Comparison of ENCODE assay signal across 11 cellular contexts in the genomic region with DNA sequence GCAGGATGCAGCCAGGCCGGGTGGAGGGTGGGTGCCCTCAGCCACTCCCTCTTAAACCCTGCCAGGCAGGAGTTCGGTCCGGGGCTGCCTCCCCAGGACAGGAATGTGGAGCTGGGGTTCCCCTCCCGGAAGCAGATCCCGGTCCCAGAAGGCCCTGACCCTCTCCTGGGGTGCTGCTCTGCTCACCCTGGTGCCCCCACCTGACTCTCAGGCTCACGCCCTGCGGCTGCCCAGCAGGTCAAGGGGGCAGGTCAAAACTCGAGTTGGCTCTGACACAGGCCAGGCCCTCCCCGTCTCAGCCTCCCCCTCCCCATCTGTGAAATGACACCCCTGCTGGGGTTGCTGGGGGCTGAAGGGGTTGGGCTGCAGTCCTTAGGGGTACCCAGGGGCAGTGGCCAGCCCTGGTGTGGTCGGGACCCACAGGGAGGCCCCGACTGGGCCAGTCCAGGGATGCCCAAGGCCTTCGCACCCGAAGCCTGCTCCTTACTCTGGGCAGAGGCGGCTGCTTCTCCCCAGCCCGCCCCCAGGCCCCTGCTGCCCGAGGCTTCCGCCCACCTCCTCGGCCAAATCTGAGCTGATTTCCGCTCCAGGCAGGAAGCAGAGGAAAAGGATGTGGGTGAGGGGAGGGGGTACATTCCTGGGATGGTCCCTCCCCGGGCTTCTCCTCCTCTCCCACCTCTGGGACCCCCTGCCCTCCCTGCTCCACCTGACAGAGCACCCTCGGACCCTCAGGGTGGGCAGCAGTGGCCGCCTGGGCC. TPM values are rescaled to one million over a fixed set of nuclear protein-coding genes. Genes with fewer than 3 reads are reported as not detected.
DNase-seq lines count a peak whose midpoint lies in the region; ATAC-seq, FAIRE-seq and TF ChIP-seq lines count a peak whose summit lies in the region.
"Had no signal": no experiment of that assay in that cellular context is flagged by ENCODE, and none has a peak within 500 bp of the region (broad histone marks: within the 10 kb centered on the region; RNA-seq: fewer than 3 reads in every experiment).

No MANE protein-coding gene starts in this region.

- H3K9me3 ChIP-seq in kidney (ENCODE audit: control insufficient read depth in 1 of 2, low read length in 2 of 2), result no peaks in the 10 kb centered on the region
- no peaks in the 10 kb centered on the region for H3K9me3 ChIP-seq in stomach

- no peak for TF ChIP-seq CTCF in kidney (IDR thresholded peaks at IDR 0.05; ENCODE audit: borderline replicate concordance, extremely low read depth, insufficient read depth)
- TF ChIP-seq CTCF in stomach (IDR thresholded peaks at IDR 0.05), result no peak

- ATAC-seq in GM19395 (IDR thresholded peaks at IDR 0.05; ENCODE audit: unreplicated experiment), result no peak

- WGBS in adipose tissue, 3 donors, result 14 to 19% (median 18%) methylated on average over 17 to 22 of the region's 22 CpGs
- 17 to 37% (median 27%) methylated on average over 2 to 22 of the region's 22 CpGs for WGBS in stomach, 5 donors

- TF ChIP-seq EP300 in stomach (IDR thresholded peaks at IDR 0.05), result no peak

- peak; percentile 57 for DNase-seq in activated CD4-positive, alpha-beta T cell treated with anti-CD3 and anti-CD28 coated beads, Interleukin-2, amount 10 ng/mL, durations not matched to agents 24 days and 14 days
- DNase-seq in activated CD4-positive, alpha-beta T cell treated with anti-CD3 and anti-CD28 coated beads, Interleukin-2, amount 50 U/mL, for 4 hours, result no peak
- DNase-seq in kidney, result peak; percentile 75
- no peak for DNase-seq in stomach
- no peak for DNase-seq in erythroblast (lab: John Stamatoyannopoulos, UW)
- DNase-seq in amygdala (lab: John Stamatoyannopoulos, UW), result no peak

- H3K4me1 ChIP-seq in kidney (ENCODE audit: control insufficient read depth in 1 of 2, insufficient read depth in 1 of 2, low read depth in 1 of 2, low read length in 2 of 2) (peaks cover 11 to 21% of the 10 kb centered on the region in 2 donors), stomach (peaks cover 57 to 72% (median 64%) of the 10 kb centered on the region in 4 donors)

- no peaks in the 10 kb centered on the region for H3K27me3 Mint-ChIP-seq in activated CD4-positive, alpha-beta T cell treated with anti-CD3 and anti-CD28 coated beads, Interleukin-2, amount 10 ng/mL, durations not matched to agents 24 days and 14 days
- H3K27me3 Mint-ChIP-seq: IgD-negative memory B cell had no signal

- FAIRE-seq in kidney (lab: Jason Lieb, UNC), result no peak

- intact Hi-C loops in activated CD4-positive, alpha-beta T cell treated with anti-CD3 and anti-CD28 coated beads, Interleukin-2, amount 10 ng/mL, durations not matched to agents 24 days and 14 days (cut with micrococcal nuclease), result no loop called here
- intact Hi-C loops in kidney (cut with DNase I) (no loop called here), stomach (cut with DNase I; ENCODE audit: low total_unique reads) (loop anchor here (10.0 kb wide), 1 partner anchor 99 kb away; no protein-coding TSS in a partner anchor)

- H3K9ac ChIP-seq in kidney (ENCODE audit: low read length in 2 of 2), result peak overlapping the region in 1 of 2 donors; percentile 41

- TF ChIP-seq POLR2A in stomach (IDR thresholded peaks at IDR 0.05) (no peak), erythroblast (IDR thresholded peaks at IDR 0.05; ENCODE audit: low read length) (no peak)

- H3K4me3 Mint-ChIP-seq in activated CD4-positive, alpha-beta T cell treated with anti-CD3 and anti-CD28 coated beads, Interleukin-2, amount 10 ng/mL, durations not matched to agents 24 days and 14 days, result peak overlapping the region; percentile 32
- H3K4me3 Mint-ChIP-seq: T-helper 2 cell treated with Interferon-gamma antibody and Interleukin-4, amounts not matched to agents 5 μg/mL and 100 μg/mL, for 36 hours had no signal

- H3K27ac ChIP-seq in adipose tissue (ENCODE audit: low read depth, low read length) (peak overlapping the region; percentile 51), kidney (ENCODE audit: low read depth in 2 of 2, low read length in 2 of 2) (peak overlapping the region; percentile 78 to 85), stomach (peak overlapping the region; percentile 66 to 82 (median 72))

- no peaks in the 10 kb centered on the region for H3K9me3 Mint-ChIP-seq in activated CD4-positive, alpha-beta T cell treated with anti-CD3 and anti-CD28 coated beads, Interleukin-2, amount 10 ng/mL, durations not matched to agents 24 days and 14 days
- H3K9me3 Mint-ChIP-seq: IgD-negative memory B cell; T-helper 2 cell treated with Interferon-gamma antibody and Interleukin-4, amounts not matched to agents 5 μg/mL and 100 μg/mL, for 36 hours had no signal

- peaks cover 6% of the 10 kb centered on the region for H3K4me1 Mint-ChIP-seq in activated CD4-positive, alpha-beta T cell treated with anti-CD3 and anti-CD28 coated beads, Interleukin-2, amount 10 ng/mL, durations not matched to agents 24 days and 14 days

- H3K27ac Mint-ChIP-seq in activated CD4-positive, alpha-beta T cell treated with anti-CD3 and anti-CD28 coated beads, Interleukin-2, amount 10 ng/mL, durations not matched to agents 24 days and 14 days, result peak overlapping the region; percentile 80
- H3K27ac Mint-ChIP-seq: T-helper 2 cell treated with Interferon-gamma antibody and Interleukin-4, amounts not matched to agents 5 μg/mL and 100 μg/mL, for 36 hours had no signal

- peak overlapping the region in 1 of 2 donors; percentile 29 for H3K4me3 ChIP-seq in kidney (ENCODE audit: low read length in 2 of 2)
- peak overlapping the region in 1 of 4 donors; percentile 37 for H3K4me3 ChIP-seq in stomach

- H3K36me3 ChIP-seq in kidney (ENCODE audit: control insufficient read depth in 1 of 2, insufficient read depth in 2 of 2, low read length in 2 of 2), result no peaks in the 10 kb centered on the region
- H3K36me3 ChIP-seq in stomach, result no peaks in the 10 kb centered on the region

- H3K27me3 ChIP-seq in stomach, result peaks cover 0 to 70% (median 28%) of the 10 kb centered on the region in 3 donors

- H3K36me3 Mint-ChIP-seq in activated CD4-positive, alpha-beta T cell treated with anti-CD3 and anti-CD28 coated beads, Interleukin-2, amount 10 ng/mL, durations not matched to agents 24 days and 14 days (ENCODE audit: low read depth), result no peaks in the 10 kb centered on the region
- H3K36me3 Mint-ChIP-seq: IgD-negative memory B cell had no signal

RNA-seq across cellular contexts. Expression of gene NRARP, which starts 3.9 kb away (rescaled TPM):
- total RNA-seq in activated CD4-positive, alpha-beta T cell treated with anti-CD3 and anti-CD28 coated beads, Interleukin-2, amount 10 ng/mL, durations not matched to agents 24 days and 14 days, result 12.9 and 13.4 TPM in 2 replicates
- 1 to 10 TPM; 2.3 to 5.9 (median 3.8) TPM for polyA plus RNA-seq in adipose tissue
- 4.7 TPM for total RNA-seq in kidney
- polyA plus RNA-seq in kidney (ENCODE audit: insufficient read depth, low read depth, low replicate concordance), result 1.7 TPM
- 100 to 1,000 TPM in 1 of 5 donors, 10 to 100 TPM in 2, 1 to 10 TPM in 2; 1.2 to 323 (median 14.6) TPM for total RNA-seq in stomach
- 1 to 10 TPM; 1.5 to 2.7 (median 2.0) TPM for polyA plus RNA-seq in stomach
- polyA plus RNA-seq: IgD-negative memory B cell had no signal

RNA-seq across cellular contexts. Expression of gene TOR4A, which starts 28.4 kb away (rescaled TPM):
- 10.3 and 11.4 TPM in 2 replicates for total RNA-seq in activated CD4-positive, alpha-beta T cell treated with anti-CD3 and anti-CD28 coated beads, Interleukin-2, amount 10 ng/mL, durations not matched to agents 24 days and 14 days
- polyA plus RNA-seq in adipose tissue, result 1 to 10 TPM; 2.1 to 5.8 (median 5.5) TPM
- total RNA-seq in kidney, result 23.8 TPM
- polyA plus RNA-seq in kidney (ENCODE audit: insufficient read depth, low read depth, low replicate concordance), result 4.9 TPM
- total RNA-seq in stomach, result 100 to 1,000 TPM in 1 of 5 donors, 10 to 100 TPM in 3, 1 to 10 TPM in 1; 9.9 to 180 (median 29.9) TPM
- 1 to 10 TPM; 5.9 to 8.9 (median 6.0) TPM for polyA plus RNA-seq in stomach

RNA-seq across cellular contexts. Expression of gene NELFB, which starts 50.8 kb away (rescaled TPM):
- 72.4 and 75.3 TPM in 2 replicates for total RNA-seq in activated CD4-positive, alpha-beta T cell treated with anti-CD3 and anti-CD28 coated beads, Interleukin-2, amount 10 ng/mL, durations not matched to agents 24 days and 14 days
- 10 to 100 TPM; 36.1 to 38.9 (median 37.9) TPM for polyA plus RNA-seq in adipose tissue
- total RNA-seq in kidney, result 57.3 TPM
- 43.8 TPM for polyA plus RNA-seq in kidney (ENCODE audit: insufficient read depth, low read depth, low replicate concordance)
- 100 to 1,000 TPM in 1 of 5 donors, 10 to 100 TPM in 4; 11.2 to 134 (median 44.9) TPM for total RNA-seq in stomach
- polyA plus RNA-seq in stomach, result 10 to 100 TPM; 29.0 to 38.0 (median 34.2) TPM

RNA-seq across cellular contexts. Expression of gene STPG3, which starts 54.9 kb away (rescaled TPM):
- 0.54 and 0.99 TPM in 2 replicates for total RNA-seq in activated CD4-positive, alpha-beta T cell treated with anti-CD3 and anti-CD28 coated beads, Interleukin-2, amount 10 ng/mL, durations not matched to agents 24 days and 14 days
- polyA plus RNA-seq in adipose tissue (under 1 TPM in 1 of 3 donors, not detected in 2; 0.16 TPM), kidney (ENCODE audit: insufficient read depth, low read depth, low replicate concordance) (not detected), stomach (not detected)
- total RNA-seq in kidney (0.38 TPM), stomach (not detected)
- total RNA-seq: lower leg skin had no signal
- polyA plus RNA-seq: IgD-negative memory B cell had no signal

Comparison
In these comparisons a context has a peak if more than half of its experiments do, and no peak if none do; other contexts are left out.
1. DNase-seq: peak in activated CD4-positive, alpha-beta T cell treated with anti-CD3 and anti-CD28 coated beads, Interleukin-2, amount 10 ng/mL, durations not matched to agents 24 days and 14 days (single experiment) and kidney (single experiment); none in activated CD4-positive, alpha-beta T cell treated with anti-CD3 and anti-CD28 coated beads, Interleukin-2, amount 50 U/mL, for 4 hours (0 of 2), stomach (single experiment), erythroblast (0 of 2) and amygdala (0 of 56).
2. Peak in every context shown above with its lines, with median percentiles within 50 percentile points of each other: H3K27ac ChIP-seq.